26 cellular contexts compared by ENCODE assay signal in genomic region chr9:103188966-103189365, GRCh38.
"Had no signal": no experiment of that assay in that cellular context is flagged by ENCODE, and none has a peak within 500 bp of the region (broad histone marks: within the 10 kb centered on the region; RNA-seq: fewer than 3 reads in every experiment).

No MANE protein-coding gene starts in this region.

- H3K27me3 ChIP-seq: left lung, neutrophil, sigmoid colon, stomach, suprapubic skin had no signal

- H3K36me3 Mint-ChIP-seq: activated CD8-positive, alpha-beta memory T cell treated with anti-CD3 and anti-CD28 coated beads, Interleukin-2, amount 10 ng/mL, durations not matched to agents 7 days and 5 days; activated naive CD4-positive, alpha-beta T cell treated with anti-CD3 and anti-CD28 coated beads, Interleukin-2, amount 10 ng/mL, durations not matched to agents 7 days and 5 days; natural killer cell treated with Interleukin-12 subunit alpha and Interleukin-12 subunit beta and Interleukin-15 and Interleukin-18, amount 100 ng/mL, for 72 hours; stimulated activated memory B cell treated with anti-CD40 and anti-IgM and Interleukin-4, amounts not matched to agents 10 μg/mL and 1 μg/mL and 100 μg/mL, for 72 hours; type B pancreatic cell had no signal

- H3K27me3 Mint-ChIP-seq: activated CD4-positive, alpha-beta T cell treated with anti-CD3 and anti-CD28 coated beads, Interleukin-2, amount 10 ng/mL, durations not matched to agents 7 days and 5 days; activated CD8-positive, alpha-beta memory T cell treated with anti-CD3 and anti-CD28 coated beads, Interleukin-2, amount 10 ng/mL, durations not matched to agents 7 days and 5 days; activated CD8-positive, alpha-beta T cell treated with anti-CD3 and anti-CD28 coated beads for 36 hours; activated naive CD4-positive, alpha-beta T cell treated with anti-CD3 and anti-CD28 coated beads, Interleukin-2, amount 10 ng/mL, durations not matched to agents 7 days and 5 days; activated naive CD8-positive, alpha-beta T cell treated with anti-CD3 and anti-CD28 coated beads, Interleukin-2, amount 50 U/mL, for 24 hours; natural killer cell treated with Interleukin-12 subunit alpha and Interleukin-12 subunit beta and Interleukin-15 and Interleukin-18, amount 100 ng/mL, for 72 hours; stimulated activated memory B cell treated with anti-CD40 and anti-IgM and Interleukin-4, amounts not matched to agents 10 μg/mL and 1 μg/mL and 100 μg/mL, for 72 hours; type B pancreatic cell had no signal

- H3K27ac ChIP-seq: left lung, neutrophil, parathyroid adenoma, sigmoid colon, stomach, suprapubic skin, VCaP had no signal

- H3K4me3 Mint-ChIP-seq: activated CD4-positive, alpha-beta T cell treated with anti-CD3 and anti-CD28 coated beads, Interleukin-2, amount 10 ng/mL, durations not matched to agents 7 days and 5 days; activated CD8-positive, alpha-beta memory T cell treated with anti-CD3 and anti-CD28 coated beads, Interleukin-2, amount 10 ng/mL, durations not matched to agents 7 days and 5 days; activated CD8-positive, alpha-beta T cell treated with anti-CD3 and anti-CD28 coated beads for 36 hours; activated naive CD4-positive, alpha-beta T cell treated with anti-CD3 and anti-CD28 coated beads, Interleukin-2, amount 10 ng/mL, durations not matched to agents 7 days and 5 days; activated naive CD8-positive, alpha-beta T cell treated with anti-CD3 and anti-CD28 coated beads, Interleukin-2, amount 50 U/mL, for 24 hours; natural killer cell treated with Interleukin-12 subunit alpha and Interleukin-12 subunit beta and Interleukin-15 and Interleukin-18, amount 100 ng/mL, for 72 hours; stimulated activated memory B cell treated with anti-CD40 and anti-IgM and Interleukin-4, amounts not matched to agents 10 μg/mL and 1 μg/mL and 100 μg/mL, for 72 hours; type B pancreatic cell had no signal

- H3K4me1 ChIP-seq: left lung, parathyroid adenoma, stomach, suprapubic skin had no signal

- H3K79me2 ChIP-seq: parathyroid adenoma had no signal

- H3K36me3 ChIP-seq: left lung, neutrophil, sigmoid colon, stomach, suprapubic skin had no signal

- H2AFZ ChIP-seq: parathyroid adenoma had no signal

- H3K9me3 Mint-ChIP-seq: activated CD8-positive, alpha-beta T cell treated with anti-CD3 and anti-CD28 coated beads for 36 hours; type B pancreatic cell had no signal

- DNase-seq: activated CD4-positive, alpha-beta T cell treated with anti-CD3 and anti-CD28 coated beads, Interleukin-2, amount 10 ng/mL, durations not matched to agents 7 days and 5 days; activated CD8-positive, alpha-beta memory T cell treated with anti-CD3 and anti-CD28 coated beads, Interleukin-2, amount 10 ng/mL, durations not matched to agents 7 days and 5 days; activated CD8-positive, alpha-beta T cell treated with anti-CD3 and anti-CD28 coated beads for 36 hours; activated effector memory CD4-positive, alpha-beta T cell treated with anti-CD3 and anti-CD28 coated beads, Interleukin-2, amount 50 U/mL, for 16 hours; activated naive CD4-positive, alpha-beta T cell treated with anti-CD3 and anti-CD28 coated beads, Interleukin-2, amount 10 ng/mL, durations not matched to agents 7 days and 5 days; activated naive CD8-positive, alpha-beta T cell treated with anti-CD3 and anti-CD28 coated beads, Interleukin-2, amount 50 U/mL, for 24 hours; activated T-cell treated with anti-CD3 and anti-CD28 coated beads for 4 hours; anterior cingulate cortex; foreskin fibroblast; left lung; midbrain; sigmoid colon; SK-N-SH; stimulated activated CD4-positive, alpha-beta T cell treated with anti-CD3 and anti-CD28 coated beads, Interleukin-15, amount 100 ng/mL, for 24 hours; stomach; T-helper 2 cell had no signal

- H3K4me1 Mint-ChIP-seq: activated CD4-positive, alpha-beta T cell treated with anti-CD3 and anti-CD28 coated beads, Interleukin-2, amount 10 ng/mL, durations not matched to agents 7 days and 5 days; activated CD8-positive, alpha-beta memory T cell treated with anti-CD3 and anti-CD28 coated beads, Interleukin-2, amount 10 ng/mL, durations not matched to agents 7 days and 5 days; activated naive CD4-positive, alpha-beta T cell treated with anti-CD3 and anti-CD28 coated beads, Interleukin-2, amount 10 ng/mL, durations not matched to agents 7 days and 5 days; activated naive CD8-positive, alpha-beta T cell treated with anti-CD3 and anti-CD28 coated beads, Interleukin-2, amount 50 U/mL, for 24 hours; stimulated activated memory B cell treated with anti-CD40 and anti-IgM and Interleukin-4, amounts not matched to agents 10 μg/mL and 1 μg/mL and 100 μg/mL, for 72 hours had no signal

- H3K4me2 ChIP-seq: SK-N-SH, smooth muscle cell had no signal

- H3K9me3 ChIP-seq: neutrophil, sigmoid colon, SK-N-SH, suprapubic skin had no signal

- H3K4me3 ChIP-seq: left lung, sigmoid colon, smooth muscle cell, stomach, suprapubic skin had no signal

- FAIRE-seq: keratinocyte had no signal

- H3K27ac Mint-ChIP-seq: activated CD4-positive, alpha-beta T cell treated with anti-CD3 and anti-CD28 coated beads, Interleukin-2, amount 10 ng/mL, durations not matched to agents 7 days and 5 days; activated CD8-positive, alpha-beta memory T cell treated with anti-CD3 and anti-CD28 coated beads, Interleukin-2, amount 10 ng/mL, durations not matched to agents 7 days and 5 days; activated CD8-positive, alpha-beta T cell treated with anti-CD3 and anti-CD28 coated beads for 36 hours; activated naive CD4-positive, alpha-beta T cell treated with anti-CD3 and anti-CD28 coated beads, Interleukin-2, amount 10 ng/mL, durations not matched to agents 7 days and 5 days; activated naive CD8-positive, alpha-beta T cell treated with anti-CD3 and anti-CD28 coated beads, Interleukin-2, amount 50 U/mL, for 24 hours; natural killer cell treated with Interleukin-12 subunit alpha and Interleukin-12 subunit beta and Interleukin-15 and Interleukin-18, amount 100 ng/mL, for 72 hours; stimulated activated memory B cell treated with anti-CD40 and anti-IgM and Interleukin-4, amounts not matched to agents 10 μg/mL and 1 μg/mL and 100 μg/mL, for 72 hours; type B pancreatic cell had no signal

- H3K9ac ChIP-seq: parathyroid adenoma, SK-N-SH had no signal

- ATAC-seq: activated CD4-positive, CD25-positive, alpha-beta regulatory T cell treated with anti-CD3 and anti-CD28 coated beads, Interleukin-2, amount 50 U/mL, for 24 hours; activated CD8-positive, alpha-beta memory T cell treated with anti-CD3 and anti-CD28 coated beads, Interleukin-2, amount 10 ng/mL, durations not matched to agents 7 days and 5 days; activated CD8-positive, alpha-beta T cell treated with anti-CD3 and anti-CD28 coated beads for 36 hours; activated naive CD8-positive, alpha-beta T cell treated with anti-CD3 and anti-CD28 coated beads, Interleukin-2, amount 50 U/mL, for 24 hours; left lung; natural killer cell treated with Interleukin-12 subunit alpha and Interleukin-12 subunit beta and Interleukin-15 and Interleukin-18, amount 100 ng/mL, for 72 hours; stimulated activated memory B cell treated with anti-CD40 and anti-IgM and Interleukin-4, amounts not matched to agents 10 μg/mL and 1 μg/mL and 100 μg/mL, for 72 hours had no signal
